In genomic region chrX:134546187-134546586, GRCh38 we compare ENCODE assay signal across 17 cellular contexts.
DNase-seq lines count a peak whose midpoint lies in the region; ATAC-seq and TF ChIP-seq lines count a peak whose summit lies in the region.
"Had no signal": no experiment of that assay in that cellular context is flagged by ENCODE, and none has a peak within 500 bp of the region (broad histone marks: within the 10 kb centered on the region; RNA-seq: fewer than 3 reads in every experiment).

No MANE protein-coding gene starts in this region.

- H3K27me3 Mint-ChIP-seq in nephron (ENCODE audit: low read depth), result peaks cover 3% of the 10 kb centered on the region
- peaks cover 11 to 47% (median 31%) of the 10 kb centered on the region in 5 donors for H3K27me3 Mint-ChIP-seq in naive thymus-derived CD4-positive, alpha-beta T cell

- H3K4me1 ChIP-seq in right atrium auricular region (peaks cover 0 to 4% of the 10 kb centered on the region in 2 donors), heart right ventricle (peaks cover 0 to 45% (median 0%) of the 10 kb centered on the region in 9 donors)
- H3K4me1 ChIP-seq in naive thymus-derived CD4-positive, alpha-beta T cell (ENCODE audit: control insufficient read depth in 2 of 2, insufficient read depth in 2 of 2, low read length in 2 of 2), result peaks cover 0 to 22% of the 10 kb centered on the region in 2 donors
- H3K4me1 ChIP-seq: parathyroid adenoma had no signal

- H3K27ac ChIP-seq in right atrium auricular region (no peak overlapping the region), heart right ventricle (no peak overlapping the region)
- H3K27ac ChIP-seq in naive thymus-derived CD4-positive, alpha-beta T cell (ENCODE audit: low read depth, low read length), result no peak overlapping the region
- H3K27ac ChIP-seq: dorsolateral prefrontal cortex, parathyroid adenoma, PC-9, thoracic aorta had no signal

- peaks cover 29% of the 10 kb centered on the region for H3K4me1 Mint-ChIP-seq in nephron
- peaks cover 17 to 33% (median 24%) of the 10 kb centered on the region in 7 donors for H3K4me1 Mint-ChIP-seq in naive thymus-derived CD4-positive, alpha-beta T cell

- intact Hi-C loops in heart right ventricle (cut with DNase I), result no loop called here
- intact Hi-C loops in naive thymus-derived CD4-positive, alpha-beta T cell (cut with micrococcal nuclease), result no loop called here

- H3K4me3 ChIP-seq in right atrium auricular region (no peak overlapping the region), heart right ventricle (no peak overlapping the region), epithelial cell of proximal tubule (ENCODE audit: low read depth, low read length) (peak overlapping the region; percentile 14)
- H3K4me3 ChIP-seq in naive thymus-derived CD4-positive, alpha-beta T cell (ENCODE audit: low read length), result no peak overlapping the region
- H3K4me3 ChIP-seq: dorsolateral prefrontal cortex, PC-9, thoracic aorta had no signal

- TF ChIP-seq CTCF in right atrium auricular region (IDR thresholded peaks at IDR 0.05) (no peak), heart right ventricle (IDR thresholded peaks at IDR 0.05) (no peak), epithelial cell of proximal tubule (conservative IDR thresholded peaks at IDR 0.05; ENCODE audit: low read depth, low read length) (no peak), nephron (IDR thresholded peaks at IDR 0.05; ENCODE audit: unreplicated experiment in 3 of 3) (no peak)

- peaks cover 11% of the 10 kb centered on the region for H3K9me3 Mint-ChIP-seq in nephron
- H3K9me3 Mint-ChIP-seq in naive thymus-derived CD4-positive, alpha-beta T cell, result peaks cover 0 to 5% (median 0%) of the 10 kb centered on the region in 11 donors

- DNase-seq in right atrium auricular region (ENCODE audit: low spot score) (peak; percentile 42), heart right ventricle (no peak), epithelial cell of proximal tubule (ENCODE audit: low read depth) (no peak), HT-29 (ENCODE audit: low spot score) (no peak), midbrain (lab: John Stamatoyannopoulos, UW) (no peak)
- DNase-seq in naive thymus-derived CD4-positive, alpha-beta T cell, result no peak
- DNase-seq: activated naive CD4-positive, alpha-beta T cell treated with anti-CD3 and anti-CD28 coated beads, Interleukin-2, amount 50 U/mL, for 16 hours; activated T-cell treated with anti-CD3 and anti-CD28 coated beads, Interleukin-2, amount 50 U/mL, for 1 hour; CD4-positive, CD25-positive, alpha-beta regulatory T cell; dorsolateral prefrontal cortex; left colon; NCI-H69; PC-9 had no signal

- H3K4me3 Mint-ChIP-seq in nephron, result peak overlapping the region; percentile 88 to 97 (median 95)
- H3K4me3 Mint-ChIP-seq in naive thymus-derived CD4-positive, alpha-beta T cell, result no peak overlapping the region
- H3K4me3 Mint-ChIP-seq: CD4-positive, CD25-positive, alpha-beta regulatory T cell had no signal

- WGBS in heart right ventricle, 2 donors, result 38 to 64% methylated on average over 15 to 35 of the region's 35 CpGs

- H3K9me3 ChIP-seq in right atrium auricular region (no peaks in the 10 kb centered on the region), heart right ventricle (peaks cover 0 to 3% (median 0%) of the 10 kb centered on the region in 11 donors)
- H3K9me3 ChIP-seq in naive thymus-derived CD4-positive, alpha-beta T cell (ENCODE audit: control insufficient read depth in 2 of 3, low read length in 3 of 3), result no peaks in the 10 kb centered on the region
- H3K9me3 ChIP-seq: thoracic aorta had no signal

- POLR2A ChIA-PET in naive thymus-derived CD4-positive, alpha-beta T cell (lab: Charles Lee), result no interaction called here

- H3K27ac Mint-ChIP-seq in nephron, result peak overlapping the region; percentile 92 to 98 (median 96)
- H3K27ac Mint-ChIP-seq in naive thymus-derived CD4-positive, alpha-beta T cell, result no peak overlapping the region
- H3K27ac Mint-ChIP-seq: CD4-positive, CD25-positive, alpha-beta regulatory T cell had no signal

- no peaks in the 10 kb centered on the region for H3K36me3 ChIP-seq in right atrium auricular region
- H3K36me3 ChIP-seq in heart right ventricle, result no peaks in the 10 kb centered on the region
- H3K36me3 ChIP-seq in naive thymus-derived CD4-positive, alpha-beta T cell (ENCODE audit: control insufficient read depth in 2 of 3, insufficient read depth in 3 of 3, low read length in 3 of 3), result no peaks in the 10 kb centered on the region
- H3K36me3 ChIP-seq: thoracic aorta had no signal

- H3K27me3 ChIP-seq in right atrium auricular region (peaks cover 0 to 15% of the 10 kb centered on the region in 2 donors), heart right ventricle (peaks cover 0 to 77% (median 17%) of the 10 kb centered on the region in 7 donors)
- peaks cover 0 to 19% of the 10 kb centered on the region in 2 donors for H3K27me3 ChIP-seq in naive thymus-derived CD4-positive, alpha-beta T cell (ENCODE audit: control insufficient read depth in 2 of 2, insufficient read depth in 2 of 2, low read length in 2 of 2)

- H3K36me3 Mint-ChIP-seq in nephron (ENCODE audit: low read depth), result peaks cover 38% of the 10 kb centered on the region
- no peaks in the 10 kb centered on the region for H3K36me3 Mint-ChIP-seq in naive thymus-derived CD4-positive, alpha-beta T cell
- H3K36me3 Mint-ChIP-seq: CD4-positive, CD25-positive, alpha-beta regulatory T cell had no signal

- ATAC-seq in heart right ventricle (no peak), GM18907 (IDR thresholded peaks at IDR 0.05; ENCODE audit: unreplicated experiment) (no peak)
- no peak for ATAC-seq in naive thymus-derived CD4-positive, alpha-beta T cell
- ATAC-seq: left colon had no signal

- CTCF ChIA-PET in naive thymus-derived CD4-positive, alpha-beta T cell (lab: Charles Lee), result no interaction called here

Comparison
In these comparisons a context has a peak if more than half of its experiments do, and no peak if none do; other contexts are left out.
1. H3K27ac Mint-ChIP-seq: peak in nephron (3 of 3); none in naive thymus-derived CD4-positive, alpha-beta T cell (0 of 9).
2. H3K4me3 Mint-ChIP-seq: peak in nephron (3 of 3); none in naive thymus-derived CD4-positive, alpha-beta T cell (0 of 10).